Comparison of ENCODE assay signal across 1 cellular context in the genomic region with DNA sequence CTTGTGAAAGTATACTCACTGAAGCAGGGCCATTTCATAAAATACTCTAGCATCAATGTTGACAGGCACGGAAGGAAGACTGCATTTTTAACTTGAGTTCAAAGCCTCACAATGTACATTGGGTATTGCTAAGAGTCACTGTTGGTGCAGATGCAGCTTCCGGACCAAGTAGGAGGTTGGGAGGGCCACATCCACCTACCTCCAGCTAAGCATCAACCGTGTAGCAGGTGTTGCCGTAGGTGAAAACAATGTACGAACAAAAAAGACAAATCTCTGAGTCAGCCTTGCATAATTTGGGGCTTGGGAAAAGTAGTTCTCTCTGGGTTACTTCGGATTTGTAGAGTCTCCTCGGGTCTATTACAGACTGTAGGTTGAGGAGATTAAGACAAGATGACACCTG.
TF ChIP-seq lines count a peak whose summit lies in the region.

No MANE protein-coding gene starts in this region.

TF ChIP-seq in WTC11, 78 proteins besides CTCF, POLR2A, EP300 and RAD21 (continued from another document):
- TF ChIP-seq, protein P1, sequence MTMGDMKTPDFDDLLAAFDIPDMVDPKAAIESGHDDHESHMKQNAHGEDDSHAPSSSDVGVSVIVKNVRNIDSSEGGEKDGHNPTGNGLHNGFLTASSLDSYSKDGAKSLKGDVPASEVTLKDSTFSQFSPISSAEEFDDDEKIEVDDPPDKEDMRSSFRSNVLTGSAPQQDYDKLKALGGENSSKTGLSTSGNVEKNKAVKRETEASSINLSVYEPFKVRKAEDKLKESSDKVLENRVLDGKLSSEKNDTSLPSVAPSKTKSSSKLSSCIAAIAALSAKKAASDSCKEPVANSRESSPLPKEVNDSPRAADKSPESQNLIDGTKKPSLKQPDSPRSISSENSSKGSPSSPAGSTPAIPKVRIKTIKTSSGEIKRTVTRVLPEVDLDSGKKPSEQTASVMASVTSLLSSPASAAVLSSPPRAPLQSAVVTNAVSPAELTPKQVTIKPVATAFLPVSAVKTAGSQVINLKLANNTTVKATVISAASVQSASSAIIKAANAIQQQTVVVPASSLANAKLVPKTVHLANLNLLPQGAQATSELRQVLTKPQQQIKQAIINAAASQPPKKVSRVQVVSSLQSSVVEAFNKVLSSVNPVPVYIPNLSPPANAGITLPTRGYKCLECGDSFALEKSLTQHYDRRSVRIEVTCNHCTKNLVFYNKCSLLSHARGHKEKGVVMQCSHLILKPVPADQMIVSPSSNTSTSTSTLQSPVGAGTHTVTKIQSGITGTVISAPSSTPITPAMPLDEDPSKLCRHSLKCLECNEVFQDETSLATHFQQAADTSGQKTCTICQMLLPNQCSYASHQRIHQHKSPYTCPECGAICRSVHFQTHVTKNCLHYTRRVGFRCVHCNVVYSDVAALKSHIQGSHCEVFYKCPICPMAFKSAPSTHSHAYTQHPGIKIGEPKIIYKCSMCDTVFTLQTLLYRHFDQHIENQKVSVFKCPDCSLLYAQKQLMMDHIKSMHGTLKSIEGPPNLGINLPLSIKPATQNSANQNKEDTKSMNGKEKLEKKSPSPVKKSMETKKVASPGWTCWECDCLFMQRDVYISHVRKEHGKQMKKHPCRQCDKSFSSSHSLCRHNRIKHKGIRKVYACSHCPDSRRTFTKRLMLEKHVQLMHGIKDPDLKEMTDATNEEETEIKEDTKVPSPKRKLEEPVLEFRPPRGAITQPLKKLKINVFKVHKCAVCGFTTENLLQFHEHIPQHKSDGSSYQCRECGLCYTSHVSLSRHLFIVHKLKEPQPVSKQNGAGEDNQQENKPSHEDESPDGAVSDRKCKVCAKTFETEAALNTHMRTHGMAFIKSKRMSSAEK (CRISPR knock-in tag; IDR thresholded peaks at IDR 0.05; ENCODE audit: borderline replicate concordance): no peak
- TF ChIP-seq, protein P2, sequence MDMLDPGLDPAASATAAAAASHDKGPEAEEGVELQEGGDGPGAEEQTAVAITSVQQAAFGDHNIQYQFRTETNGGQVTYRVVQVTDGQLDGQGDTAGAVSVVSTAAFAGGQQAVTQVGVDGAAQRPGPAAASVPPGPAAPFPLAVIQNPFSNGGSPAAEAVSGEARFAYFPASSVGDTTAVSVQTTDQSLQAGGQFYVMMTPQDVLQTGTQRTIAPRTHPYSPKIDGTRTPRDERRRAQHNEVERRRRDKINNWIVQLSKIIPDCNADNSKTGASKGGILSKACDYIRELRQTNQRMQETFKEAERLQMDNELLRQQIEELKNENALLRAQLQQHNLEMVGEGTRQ (CRISPR knock-in tag; IDR thresholded peaks at IDR 0.05): no peak
